Comparison of ENCODE assay signal across 2 cellular contexts in genomic region chr4:106358899-106359298, GRCh38.
TF ChIP-seq lines count a peak whose summit lies in the region.

No MANE protein-coding gene starts in this region.

TF ChIP-seq in GM23338, 12 proteins besides CTCF, POLR2A, EP300 and RAD21 (continued from another document):
- TF ChIP-seq POLR2AphosphoS5 (IDR thresholded peaks at IDR 0.05; ENCODE audit: low read depth) (no peak), ETS1 (IDR thresholded peaks at IDR 0.05) (no peak), ZNF114 (CRISPR knock-in tag; IDR thresholded peaks at IDR 0.05) (no peak), EZH2 (IDR thresholded peaks at IDR 0.05; ENCODE audit: low read depth, unreplicated experiment) (no peak), ZNF331 (CRISPR knock-in tag; IDR thresholded peaks at IDR 0.05; ENCODE audit: low read depth) (no peak), ZNF462 (CRISPR knock-in tag; IDR thresholded peaks at IDR 0.05) (no peak), EZH2phosphoT487 (IDR thresholded peaks at IDR 0.05; ENCODE audit: unreplicated experiment) (no peak)
- TF ChIP-seq, protein P1, sequence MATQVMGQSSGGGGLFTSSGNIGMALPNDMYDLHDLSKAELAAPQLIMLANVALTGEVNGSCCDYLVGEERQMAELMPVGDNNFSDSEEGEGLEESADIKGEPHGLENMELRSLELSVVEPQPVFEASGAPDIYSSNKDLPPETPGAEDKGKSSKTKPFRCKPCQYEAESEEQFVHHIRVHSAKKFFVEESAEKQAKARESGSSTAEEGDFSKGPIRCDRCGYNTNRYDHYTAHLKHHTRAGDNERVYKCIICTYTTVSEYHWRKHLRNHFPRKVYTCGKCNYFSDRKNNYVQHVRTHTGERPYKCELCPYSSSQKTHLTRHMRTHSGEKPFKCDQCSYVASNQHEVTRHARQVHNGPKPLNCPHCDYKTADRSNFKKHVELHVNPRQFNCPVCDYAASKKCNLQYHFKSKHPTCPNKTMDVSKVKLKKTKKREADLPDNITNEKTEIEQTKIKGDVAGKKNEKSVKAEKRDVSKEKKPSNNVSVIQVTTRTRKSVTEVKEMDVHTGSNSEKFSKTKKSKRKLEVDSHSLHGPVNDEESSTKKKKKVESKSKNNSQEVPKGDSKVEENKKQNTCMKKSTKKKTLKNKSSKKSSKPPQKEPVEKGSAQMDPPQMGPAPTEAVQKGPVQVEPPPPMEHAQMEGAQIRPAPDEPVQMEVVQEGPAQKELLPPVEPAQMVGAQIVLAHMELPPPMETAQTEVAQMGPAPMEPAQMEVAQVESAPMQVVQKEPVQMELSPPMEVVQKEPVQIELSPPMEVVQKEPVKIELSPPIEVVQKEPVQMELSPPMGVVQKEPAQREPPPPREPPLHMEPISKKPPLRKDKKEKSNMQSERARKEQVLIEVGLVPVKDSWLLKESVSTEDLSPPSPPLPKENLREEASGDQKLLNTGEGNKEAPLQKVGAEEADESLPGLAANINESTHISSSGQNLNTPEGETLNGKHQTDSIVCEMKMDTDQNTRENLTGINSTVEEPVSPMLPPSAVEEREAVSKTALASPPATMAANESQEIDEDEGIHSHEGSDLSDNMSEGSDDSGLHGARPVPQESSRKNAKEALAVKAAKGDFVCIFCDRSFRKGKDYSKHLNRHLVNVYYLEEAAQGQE (IDR thresholded peaks at IDR 0.05; ENCODE audit: unreplicated experiment), result no peak

TF ChIP-seq in SK-N-SH, 30 proteins besides CTCF, POLR2A, EP300 and RAD21 (continued from another document):
- TF ChIP-seq USF2 (IDR thresholded peaks at IDR 0.05; ENCODE audit: borderline replicate concordance, low read depth, low read length) (no peak), MXI1 (IDR thresholded peaks at IDR 0.05; ENCODE audit: low read depth, low read length) (no peak), MEF2A (IDR thresholded peaks at IDR 0.05; ENCODE audit: borderline replicate concordance, low read depth) (peak; percentile 74; the same call in 1 of the 2 replicates), RXRA (IDR thresholded peaks at IDR 0.05; ENCODE audit: borderline replicate concordance, low read depth) (peak; percentile 57; the same call in 1 of the 2 replicates), USF1 (IDR thresholded peaks at IDR 0.05; ENCODE audit: borderline replicate concordance, low read depth) (no peak), PBX3 (IDR thresholded peaks at IDR 0.05) (peak; percentile 81), SIN3A (IDR thresholded peaks at IDR 0.05; ENCODE audit: borderline replicate concordance, low read depth, low read length) (no peak), YY1 (IDR thresholded peaks at IDR 0.05; ENCODE audit: low read depth) (no peak), MAX (IDR thresholded peaks at IDR 0.05; ENCODE audit: low read depth) (no peak), FOXJ3 (CRISPR knock-in tag; IDR thresholded peaks at IDR 0.05) (no peak), GABPA (IDR thresholded peaks at IDR 0.05; ENCODE audit: low read depth) (no peak), TCF12 (IDR thresholded peaks at IDR 0.05) (peak; percentile 95), NRF1 (IDR thresholded peaks at IDR 0.05; ENCODE audit: low read depth, low read length) (no peak), FOXM1 (IDR thresholded peaks at IDR 0.05; ENCODE audit: low read depth) (peak; percentile 74; the same call in 1 of the 2 replicates), TEAD4 (IDR thresholded peaks at IDR 0.05; ENCODE audit: borderline replicate concordance, insufficient read depth) (peak; percentile 89), RCOR1 (IDR thresholded peaks at IDR 0.05; ENCODE audit: low read length) (no peak), CHD2 (IDR thresholded peaks at IDR 0.05; ENCODE audit: low read length, partially characterized antibody) (no peak), SMC3 (IDR thresholded peaks at IDR 0.05; ENCODE audit: low read depth, low read length) (no peak), TAF1 (IDR thresholded peaks at IDR 0.05; ENCODE audit: borderline replicate concordance, low read depth, low read length) (no peak), GATA2 (CRISPR knock-in tag; IDR thresholded peaks at IDR 0.05) (no peak), RFX5 (IDR thresholded peaks at IDR 0.05; ENCODE audit: low read length) (no peak), ELF1 (IDR thresholded peaks at IDR 0.05) (no peak; the same call in 1 of the 2 replicates), EZH2phosphoT487 (IDR thresholded peaks at IDR 0.05; ENCODE audit: borderline replicate concordance, low read depth) (no peak), POLR2AphosphoS5 (IDR thresholded peaks at IDR 0.05; ENCODE audit: low read depth, low read length) (peak; percentile 44; the same call in 1 of the 2 replicates), NFIC (IDR thresholded peaks at IDR 0.05; ENCODE audit: borderline replicate concordance) (peak; percentile 41; the same call in 1 of the 2 replicates), FOSL2 (IDR thresholded peaks at IDR 0.05; ENCODE audit: borderline replicate concordance, low read depth) (peak; percentile 68; the same call in 1 of the 2 replicates)
- TF ChIP-seq, protein P2, sequence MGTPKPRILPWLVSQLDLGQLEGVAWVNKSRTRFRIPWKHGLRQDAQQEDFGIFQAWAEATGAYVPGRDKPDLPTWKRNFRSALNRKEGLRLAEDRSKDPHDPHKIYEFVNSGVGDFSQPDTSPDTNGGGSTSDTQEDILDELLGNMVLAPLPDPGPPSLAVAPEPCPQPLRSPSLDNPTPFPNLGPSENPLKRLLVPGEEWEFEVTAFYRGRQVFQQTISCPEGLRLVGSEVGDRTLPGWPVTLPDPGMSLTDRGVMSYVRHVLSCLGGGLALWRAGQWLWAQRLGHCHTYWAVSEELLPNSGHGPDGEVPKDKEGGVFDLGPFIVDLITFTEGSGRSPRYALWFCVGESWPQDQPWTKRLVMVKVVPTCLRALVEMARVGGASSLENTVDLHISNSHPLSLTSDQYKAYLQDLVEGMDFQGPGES (IDR thresholded peaks at IDR 0.05; ENCODE audit: low read depth, low read length), result no peak
- TF ChIP-seq, protein P3, sequence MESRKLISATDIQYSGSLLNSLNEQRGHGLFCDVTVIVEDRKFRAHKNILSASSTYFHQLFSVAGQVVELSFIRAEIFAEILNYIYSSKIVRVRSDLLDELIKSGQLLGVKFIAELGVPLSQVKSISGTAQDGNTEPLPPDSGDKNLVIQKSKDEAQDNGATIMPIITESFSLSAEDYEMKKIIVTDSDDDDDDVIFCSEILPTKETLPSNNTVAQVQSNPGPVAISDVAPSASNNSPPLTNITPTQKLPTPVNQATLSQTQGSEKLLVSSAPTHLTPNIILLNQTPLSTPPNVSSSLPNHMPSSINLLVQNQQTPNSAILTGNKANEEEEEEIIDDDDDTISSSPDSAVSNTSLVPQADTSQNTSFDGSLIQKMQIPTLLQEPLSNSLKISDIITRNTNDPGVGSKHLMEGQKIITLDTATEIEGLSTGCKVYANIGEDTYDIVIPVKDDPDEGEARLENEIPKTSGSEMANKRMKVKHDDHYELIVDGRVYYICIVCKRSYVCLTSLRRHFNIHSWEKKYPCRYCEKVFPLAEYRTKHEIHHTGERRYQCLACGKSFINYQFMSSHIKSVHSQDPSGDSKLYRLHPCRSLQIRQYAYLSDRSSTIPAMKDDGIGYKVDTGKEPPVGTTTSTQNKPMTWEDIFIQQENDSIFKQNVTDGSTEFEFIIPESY (IDR thresholded peaks at IDR 0.05; ENCODE audit: borderline replicate concordance, low read depth), result 0 out of 2 replicates have a peak, but pooled peaks have one; percentile 23
- TF ChIP-seq, protein P1 (IDR thresholded peaks at IDR 0.05; ENCODE audit: low read depth, low read length), result no peak
TF ChIP-seq in SK-N-SH: peak in this region for 11.
